ENCODE assay signal across 11 cellular contexts in genomic region chr1:61606448-61607312, GRCh38.
DNase-seq lines count a peak whose midpoint lies in the region; ATAC-seq and TF ChIP-seq lines count a peak whose summit lies in the region.
"Had no signal": no experiment of that assay in that cellular context is flagged by ENCODE, and none has a peak within 500 bp of the region (broad histone marks: within the 10 kb centered on the region; RNA-seq: fewer than 3 reads in every experiment).

No MANE protein-coding gene starts in this region.

- H3K27ac Mint-ChIP-seq in WTC11: no peak overlapping the region
- no peak overlapping the region for H3K27ac Mint-ChIP-seq in naive thymus-derived CD8-positive, alpha-beta T cell
- H3K27ac Mint-ChIP-seq in activated CD8-positive, alpha-beta memory T cell treated with anti-CD3 and anti-CD28 coated beads, Interleukin-2, amount 10 ng/mL, durations not matched to agents 7 days and 5 days: no peak overlapping the region
- H3K27ac Mint-ChIP-seq: immature natural killer cell; stimulated activated naive B cell treated with anti-CD40 and anti-IgM and Interleukin-4, amounts not matched to agents 10 μg/mL and 1 μg/mL and 100 μg/mL, for 72 hours had no signal

- no peaks in the 10 kb centered on the region for H3K9me3 ChIP-seq in fibroblast of lung (ENCODE audit: control insufficient read depth, insufficient read depth, low read depth, low read length)

- POLR2A ChIA-PET in WTC11 (lab: Charles Lee): no interaction called here
- POLR2A ChIA-PET in naive thymus-derived CD8-positive, alpha-beta T cell (lab: Charles Lee): no interaction called here

- H3K4me1 Mint-ChIP-seq in WTC11: peaks cover 10% of the 10 kb centered on the region
- H3K4me1 Mint-ChIP-seq in naive thymus-derived CD8-positive, alpha-beta T cell: no peaks in the 10 kb centered on the region
- H3K4me1 Mint-ChIP-seq in activated CD8-positive, alpha-beta memory T cell treated with anti-CD3 and anti-CD28 coated beads, Interleukin-2, amount 10 ng/mL, durations not matched to agents 7 days and 5 days: peaks cover 1% of the 10 kb centered on the region
- H3K4me1 Mint-ChIP-seq: immature natural killer cell; stimulated activated naive B cell treated with anti-CD40 and anti-IgM and Interleukin-4, amounts not matched to agents 10 μg/mL and 1 μg/mL and 100 μg/mL, for 72 hours had no signal

- H3K4me3 Mint-ChIP-seq in WTC11: no peak overlapping the region
- no peak overlapping the region for H3K4me3 Mint-ChIP-seq in naive thymus-derived CD8-positive, alpha-beta T cell
- H3K4me3 Mint-ChIP-seq in activated CD8-positive, alpha-beta memory T cell treated with anti-CD3 and anti-CD28 coated beads, Interleukin-2, amount 10 ng/mL, durations not matched to agents 7 days and 5 days: no peak overlapping the region
- H3K4me3 Mint-ChIP-seq: H9; immature natural killer cell; stimulated activated naive B cell treated with anti-CD40 and anti-IgM and Interleukin-4, amounts not matched to agents 10 μg/mL and 1 μg/mL and 100 μg/mL, for 72 hours had no signal

- H3K9ac ChIP-seq in fibroblast of lung (ENCODE audit: insufficient read depth, low read length): no peak overlapping the region

- peak overlapping the region; percentile 11 for H3K4me2 ChIP-seq in fibroblast of lung (ENCODE audit: extremely low read depth, insufficient read depth, low read length)

- H3K79me2 ChIP-seq in fibroblast of lung (ENCODE audit: control insufficient read depth, insufficient read depth, low read length): no peaks in the 10 kb centered on the region

- no peak overlapping the region for H3K27ac ChIP-seq in fibroblast of lung (ENCODE audit: insufficient read depth, low read length)

- no peaks in the 10 kb centered on the region for H3K36me3 Mint-ChIP-seq in WTC11
- no peaks in the 10 kb centered on the region for H3K36me3 Mint-ChIP-seq in naive thymus-derived CD8-positive, alpha-beta T cell
- no peaks in the 10 kb centered on the region for H3K36me3 Mint-ChIP-seq in activated CD8-positive, alpha-beta memory T cell treated with anti-CD3 and anti-CD28 coated beads, Interleukin-2, amount 10 ng/mL, durations not matched to agents 7 days and 5 days
- H3K36me3 Mint-ChIP-seq: immature natural killer cell; stimulated activated naive B cell treated with anti-CD40 and anti-IgM and Interleukin-4, amounts not matched to agents 10 μg/mL and 1 μg/mL and 100 μg/mL, for 72 hours had no signal

- no peaks in the 10 kb centered on the region for H3K27me3 ChIP-seq in fibroblast of lung (ENCODE audit: control insufficient read depth, insufficient read depth, low read length)

- CTCF ChIA-PET in WTC11 (lab: Charles Lee): interaction anchor here (0.8 to 1.3 kb wide), 3 partner anchors 18 to 60 kb away, joined by 3 to 7 read pairs (median 4); no protein-coding TSS in a partner anchor
- CTCF ChIA-PET in activated CD8-positive, alpha-beta memory T cell treated with anti-CD3 and anti-CD28 coated beads, Interleukin-2, amount 10 ng/mL, durations not matched to agents 7 days and 5 days (lab: Charles Lee): no interaction called here

- no peaks in the 10 kb centered on the region for H3K27me3 Mint-ChIP-seq in WTC11 (ENCODE audit: low read depth)
- no peaks in the 10 kb centered on the region for H3K27me3 Mint-ChIP-seq in naive thymus-derived CD8-positive, alpha-beta T cell
- peaks cover 8% of the 10 kb centered on the region for H3K27me3 Mint-ChIP-seq in activated CD8-positive, alpha-beta memory T cell treated with anti-CD3 and anti-CD28 coated beads, Interleukin-2, amount 10 ng/mL, durations not matched to agents 7 days and 5 days

- H3K4me1 ChIP-seq in fibroblast of lung (ENCODE audit: control insufficient read depth, extremely low read depth, insufficient read depth, low read length): no peaks in the 10 kb centered on the region

- no peaks in the 10 kb centered on the region for H3K36me3 ChIP-seq in fibroblast of lung (ENCODE audit: control insufficient read depth, insufficient read depth, low read length)

- H3K9me3 Mint-ChIP-seq in WTC11: no peaks in the 10 kb centered on the region
- H3K9me3 Mint-ChIP-seq in naive thymus-derived CD8-positive, alpha-beta T cell: no peaks in the 10 kb centered on the region
- H3K9me3 Mint-ChIP-seq in activated CD8-positive, alpha-beta memory T cell treated with anti-CD3 and anti-CD28 coated beads, Interleukin-2, amount 10 ng/mL, durations not matched to agents 7 days and 5 days (ENCODE audit: low read depth): no peaks in the 10 kb centered on the region
- H3K9me3 Mint-ChIP-seq: H9; immature natural killer cell; stimulated activated naive B cell treated with anti-CD40 and anti-IgM and Interleukin-4, amounts not matched to agents 10 μg/mL and 1 μg/mL and 100 μg/mL, for 72 hours had no signal

- no peak overlapping the region for H3K4me3 ChIP-seq in fibroblast of lung (replicated peaks in 1 of 4; ENCODE audit: control extremely low read depth in 1 of 4, insufficient read depth in 1 of 4, low read depth in 3 of 4, low read length in 4 of 4)

- ATAC-seq in WTC11: peak; percentile 26; the same call in 1 of the 2 replicates
- ATAC-seq in naive thymus-derived CD8-positive, alpha-beta T cell: no peak
- ATAC-seq in activated CD8-positive, alpha-beta memory T cell treated with anti-CD3 and anti-CD28 coated beads, Interleukin-2, amount 10 ng/mL, durations not matched to agents 7 days and 5 days: no peak
- ATAC-seq: stimulated activated naive B cell treated with anti-CD40 and anti-IgM and Interleukin-4, amounts not matched to agents 10 μg/mL and 1 μg/mL and 100 μg/mL, for 72 hours had no signal

- H4K20me1 ChIP-seq in fibroblast of lung (ENCODE audit: control insufficient read depth, extremely low read depth, insufficient read depth, low read length): no peaks in the 10 kb centered on the region

- H2AFZ ChIP-seq in fibroblast of lung (ENCODE audit: low read length): peak overlapping the region; percentile 57

- DNase-seq in WTC11 (ENCODE audit: low spot score): no peak
- peak; percentile 8 to 39 for DNase-seq in fibroblast of lung (ENCODE audit: low read depth in 2 of 2)
- peak; percentile 65 for DNase-seq in myocyte (ENCODE audit: low read depth)
- DNase-seq in ureter (ENCODE audit: low spot score): peak; percentile 73
- DNase-seq in Kasumi-1 (lab: John Stamatoyannopoulos, UW): no peak
- no peak for DNase-seq in GOT3 (lab: John Stamatoyannopoulos, UW)
- DNase-seq in naive thymus-derived CD8-positive, alpha-beta T cell: no peak
- DNase-seq in activated CD8-positive, alpha-beta memory T cell treated with anti-CD3 and anti-CD28 coated beads, Interleukin-2, amount 10 ng/mL, durations not matched to agents 7 days and 5 days: no peak
- DNase-seq: H9; immature natural killer cell; stimulated activated naive B cell treated with anti-CD40 and anti-IgM and Interleukin-4, amounts not matched to agents 10 μg/mL and 1 μg/mL and 100 μg/mL, for 72 hours had no signal

- no peak for TF ChIP-seq CTCF in WTC11 (IDR thresholded peaks at IDR 0.05)
- no peak for TF ChIP-seq CTCF in fibroblast of lung (conservative IDR thresholded peaks at IDR 0.05 in 1 of 2, IDR thresholded peaks at IDR 0.05 in 1 of 2; ENCODE audit: low read depth in 1 of 2, low read length in 2 of 2)

TF ChIP-seq in WTC11, 78 proteins besides CTCF, POLR2A, EP300 and RAD21:
- TF ChIP-seq PRRX2 (CRISPR knock-in tag; IDR thresholded peaks at IDR 0.05): no peak
- no peak for TF ChIP-seq TP53 (CRISPR knock-in tag; IDR thresholded peaks at IDR 0.05)

Comparison
In these comparisons a context has a peak if more than half of its experiments do, and no peak if none do; other contexts are left out.
1. DNase-seq: peak in fibroblast of lung (2 of 2), myocyte (single experiment) and ureter (single experiment); none in WTC11 (single experiment), Kasumi-1 (0 of 2), GOT3 (single experiment), naive thymus-derived CD8-positive, alpha-beta T cell (0 of 10) and activated CD8-positive, alpha-beta memory T cell treated with anti-CD3 and anti-CD28 coated beads, Interleukin-2, amount 10 ng/mL, durations not matched to agents 7 days and 5 days (single experiment).